Comparison of ENCODE assay signal across 9 cellular contexts in genomic region chr10:79242620-79243152, GRCh38.
A peak's percentile ranks its signal among the peaks of the same experiment; 100 is the strongest.
DNase-seq lines count a peak whose midpoint lies in the region; ATAC-seq and TF ChIP-seq lines count a peak whose summit lies in the region.
"Had no signal": no experiment of that assay in that cellular context is flagged by ENCODE, and none has a peak within 500 bp of the region (broad histone marks: within the 10 kb centered on the region; RNA-seq: fewer than 3 reads in every experiment).

No MANE protein-coding gene starts in this region.

- no peaks in the 10 kb centered on the region for H3K9me3 ChIP-seq in right lobe of liver
- H3K9me3 ChIP-seq: SJSA1 had no signal

- no peaks in the 10 kb centered on the region for H3K36me3 ChIP-seq in right lobe of liver

- no peak for TF ChIP-seq POLR2A in right lobe of liver (IDR thresholded peaks at IDR 0.05)

- H3K4me3 ChIP-seq in right lobe of liver: peak overlapping the region; percentile 29 to 47 (median 32)
- H3K4me3 ChIP-seq: SJSA1 had no signal

- intact Hi-C loops in right lobe of liver (cut with DNase I): no loop called here

- H3K27me3 ChIP-seq in right lobe of liver: no peaks in the 10 kb centered on the region
- H3K27me3 ChIP-seq: SJSA1 had no signal

- peaks cover 0 to 34% (median 17%) of the 10 kb centered on the region in 4 donors for H3K4me1 ChIP-seq in right lobe of liver

- 9% methylated on average over 9 of the region's 60 CpGs for WGBS in right lobe of liver (ENCODE audit: insufficient coverage, low coverage, low lambda C conversion rate, missing lambda C conversion rate)

- ATAC-seq in GM21723 (IDR thresholded peaks at IDR 0.05; ENCODE audit: unreplicated experiment) (peak; percentile 18), right lobe of liver (peak in 3 of 4 donors; percentile 1 to 8 (median 2)), HG03469 (IDR thresholded peaks at IDR 0.05; ENCODE audit: unreplicated experiment) (no peak)

- H3K27ac ChIP-seq in right lobe of liver: peak overlapping the region; percentile 3 to 79 (median 53)
- H3K27ac ChIP-seq: SJSA1 had no signal

- TF ChIP-seq CTCF in right lobe of liver (IDR thresholded peaks at IDR 0.05): no peak

- DNase-seq in DMS79 treated with DMSO at 0.1 percent for 48 hours (lab: John Stamatoyannopoulos, UW): peak; percentile 32
- DNase-seq in NCI-H1436 (lab: John Stamatoyannopoulos, UW): peak; percentile 89
- peak; percentile 82 for DNase-seq in activated CD4-positive, alpha-beta T cell treated with anti-CD3 and anti-CD28 coated beads for 48 hours
- peak; percentile 81 for DNase-seq in dermis blood vessel endothelial cell
- peak in 1 of 3 donors; percentile 58 for DNase-seq in right lobe of liver
- DNase-seq in stimulated activated CD4-positive, alpha-beta T cell treated with anti-CD3 and anti-CD28 coated beads, TNF-alpha, amount 100 ng/mL, for 24 hours (ENCODE audit: low read depth in 3 of 3): peak; percentile 17 to 63 (median 18)
